ENCODE assay signal across 14 cellular contexts in genomic region chr5:167970002-167970401, GRCh38.
DNase-seq lines count a peak whose midpoint lies in the region; ATAC-seq, FAIRE-seq and TF ChIP-seq lines count a peak whose summit lies in the region.
"Had no signal": no experiment of that assay in that cellular context is flagged by ENCODE, and none has a peak within 500 bp of the region (broad histone marks: within the 10 kb centered on the region; RNA-seq: fewer than 3 reads in every experiment).

No MANE protein-coding gene starts in this region.

- FAIRE-seq in keratinocyte (lab: Jason Lieb, UNC) = peak; percentile 5

- H3K9ac ChIP-seq in Loucy (ENCODE audit: low read depth, low read length, poor library complexity, severe bottlenecking) = no peak overlapping the region
- H3K9ac ChIP-seq in keratinocyte (ENCODE audit: control insufficient read depth, extremely low read depth, insufficient read depth, low read length) = no peak overlapping the region

- TF ChIP-seq CTCF in Loucy (conservative IDR thresholded peaks at IDR 0.05; ENCODE audit: low read length) (peak; percentile 25; the same call in 1 of the 2 replicates), keratinocyte (optimal IDR thresholded peaks at IDR 0.05 in 1 of 3, IDR thresholded peaks at IDR 0.05 in 1 of 3, conservative IDR thresholded peaks at IDR 0.05 in 1 of 3; ENCODE audit: extremely low read depth in 1 of 3, insufficient read depth in 2 of 3, low read length in 3 of 3) (no peak), tibial nerve (IDR thresholded peaks at IDR 0.05) (no peak)

- dilution Hi-C loops in keratinocyte (cut with MboI; ENCODE audit: extremely low pct_ligation_motif_present, low sequenced_read_pairs) = no loop called here

- H3K79me2 ChIP-seq in Loucy (ENCODE audit: insufficient read depth, low read length) (no peaks in the 10 kb centered on the region), keratinocyte (ENCODE audit: control insufficient read depth, insufficient read depth, low read length) (peaks cover 48% of the 10 kb centered on the region)

- H3K9me3 ChIP-seq in Loucy (ENCODE audit: insufficient read depth, low read depth, low read length) = no peaks in the 10 kb centered on the region
- no peaks in the 10 kb centered on the region for H3K9me3 ChIP-seq in keratinocyte (ENCODE audit: control insufficient read depth, low read depth, low read length)
- no peaks in the 10 kb centered on the region for H3K9me3 ChIP-seq in right cardiac atrium (ENCODE audit: control insufficient read depth, low read length)
- H3K9me3 ChIP-seq in tibial nerve = no peaks in the 10 kb centered on the region

- 65% methylated on average over 4 of the region's 4 CpGs for WGBS in right cardiac atrium
- WGBS in tibial nerve, 2 donors = 56 to 62% methylated on average over 4 of the region's 4 CpGs

- H3K4me3 ChIP-seq in Loucy (ENCODE audit: low read length, poor library complexity, severe bottlenecking) (no peak overlapping the region), keratinocyte (ENCODE audit: control insufficient read depth in 2 of 3, extremely low read depth in 1 of 3, insufficient read depth in 2 of 3, low read depth in 1 of 3, low read length in 3 of 3) (no peak overlapping the region), right cardiac atrium (ENCODE audit: low read length) (no peak overlapping the region), tibial nerve (no peak overlapping the region)

- DNase-seq in keratinocyte (ENCODE audit: low read depth, low spot score) (no peak), NCI-H2107 treated with DMSO at 0.1 percent for 48 hours (lab: John Stamatoyannopoulos, UW; ENCODE audit: unreplicated experiment) (no peak), right cardiac atrium (no peak), tibial nerve (ENCODE audit: low spot score in 2 of 2) (no peak)
- DNase-seq: activated CD4-positive, CD25-positive, alpha-beta regulatory T cell treated with anti-CD3 and anti-CD28 coated beads, Interleukin-2, amount 50 U/mL, for 72 hours; Calu3; Karpas-422; NCI-H510A treated with DMSO at 0.1 percent for 48 hours; stimulated activated CD4-positive, alpha-beta T cell treated with anti-CD3 and anti-CD28 coated beads, Interleukin-2, amount 100 ng/mL, for 48 hours had no signal

- H3K36me3 ChIP-seq in Loucy (ENCODE audit: insufficient read depth, low read length) (no peaks in the 10 kb centered on the region), keratinocyte (ENCODE audit: control insufficient read depth in 2 of 2, extremely low read depth in 1 of 2, insufficient read depth in 2 of 2, low read length in 2 of 2) (peaks cover 8 to 14% of the 10 kb centered on the region in 2 experiments), tibial nerve (no peaks in the 10 kb centered on the region)

- H3K4me1 ChIP-seq in Loucy (ENCODE audit: insufficient read depth, low read length, poor library complexity, severe bottlenecking) (no peaks in the 10 kb centered on the region), keratinocyte (ENCODE audit: control insufficient read depth, extremely low read depth, insufficient read depth, low read length) (peaks cover 5% of the 10 kb centered on the region), right cardiac atrium (ENCODE audit: control insufficient read depth, insufficient read depth, low read length) (no peaks in the 10 kb centered on the region), tibial nerve (peaks cover 0 to 12% (median 0%) of the 10 kb centered on the region in 4 donors)

- H2AFZ ChIP-seq in Loucy (ENCODE audit: low read length) = no peak overlapping the region
- no peak overlapping the region for H2AFZ ChIP-seq in keratinocyte (ENCODE audit: control insufficient read depth, low read length)

- TF ChIP-seq EP300 in tibial nerve (IDR thresholded peaks at IDR 0.05) = no peak

- peaks cover 4% of the 10 kb centered on the region for H3K9me1 ChIP-seq in keratinocyte (ENCODE audit: control insufficient read depth, extremely low read depth, insufficient read depth, low read length)

- TF ChIP-seq POLR2A in tibial nerve (IDR thresholded peaks at IDR 0.05) = no peak

- no peak overlapping the region for H3K4me2 ChIP-seq in Loucy (ENCODE audit: low read depth, low read length, poor library complexity, severe bottlenecking)
- H3K4me2 ChIP-seq in keratinocyte (ENCODE audit: control insufficient read depth, extremely low read depth, insufficient read depth, low read depth, low read length) = no peak overlapping the region

- intact Hi-C loops in right cardiac atrium (cut with DNase I) = no loop called here

- ATAC-seq in GM18517 (IDR thresholded peaks at IDR 0.05; ENCODE audit: unreplicated experiment) (peak; percentile 71), HG02642 (IDR thresholded peaks at IDR 0.05; ENCODE audit: poor library complexity, unreplicated experiment) (peak; percentile 88), right cardiac atrium (no peak), HG02938 (IDR thresholded peaks at IDR 0.05; ENCODE audit: unreplicated experiment) (no peak)
- ATAC-seq: left lobe of liver had no signal

- H3K27ac ChIP-seq in keratinocyte (ENCODE audit: control insufficient read depth, insufficient read depth, low read length) (no peak overlapping the region), right cardiac atrium (ENCODE audit: low read length) (no peak overlapping the region), tibial nerve (no peak overlapping the region)

- H4K20me1 ChIP-seq in Loucy (ENCODE audit: insufficient read depth, low read length, poor library complexity, severe bottlenecking) (no peaks in the 10 kb centered on the region), keratinocyte (ENCODE audit: control insufficient read depth, extremely low read depth, insufficient read depth, low read length) (peaks cover 4% of the 10 kb centered on the region)

- no peaks in the 10 kb centered on the region for H3K27me3 ChIP-seq in Loucy (ENCODE audit: insufficient read depth, low read length, poor library complexity, severe bottlenecking)
- no peaks in the 10 kb centered on the region for H3K27me3 ChIP-seq in keratinocyte (ENCODE audit: control insufficient read depth, extremely low read depth, insufficient read depth, low read length)
- H3K27me3 ChIP-seq in right cardiac atrium (ENCODE audit: control insufficient read depth, insufficient read depth) = no peaks in the 10 kb centered on the region
- no peaks in the 10 kb centered on the region for H3K27me3 ChIP-seq in tibial nerve

- no peaks in the 10 kb centered on the region for H3F3A ChIP-seq in Loucy (ENCODE audit: low read depth)

- no peaks in the 10 kb centered on the region for H3K9me2 ChIP-seq in Loucy (replicated peaks; ENCODE audit: low read depth, low read length)

Comparison
In these comparisons a context has a peak if more than half of its experiments do, and no peak if none do; other contexts are left out.
1. ATAC-seq: peak in GM18517 (single experiment) and HG02642 (single experiment); none in right cardiac atrium (0 of 2) and HG02938 (single experiment).